Comparison of ENCODE assay signal across 1 cellular context in genomic region chr7:103856929-103857328, GRCh38.
TF ChIP-seq lines count a peak whose summit lies in the region.

No MANE protein-coding gene starts in this region.

TF ChIP-seq in GM23338, 12 proteins besides CTCF, POLR2A, EP300 and RAD21 (continued from another document):
- no peak for TF ChIP-seq REST (IDR thresholded peaks at IDR 0.05; ENCODE audit: unreplicated experiment)
TF ChIP-seq in GM23338: peak in this region for 0.
